In genomic region chr10:125538947-125539649, GRCh38 we compare ENCODE assay signal across 14 cellular contexts.
DNase-seq lines count a peak whose midpoint lies in the region; ATAC-seq and TF ChIP-seq lines count a peak whose summit lies in the region.
"Had no signal": no experiment of that assay in that cellular context is flagged by ENCODE, and none has a peak within 500 bp of the region (broad histone marks: within the 10 kb centered on the region; RNA-seq: fewer than 3 reads in every experiment).

No MANE protein-coding gene starts in this region.

- ATAC-seq in left colon (peak; percentile 98), GM18519 (IDR thresholded peaks at IDR 0.05; ENCODE audit: low FRiP score, unreplicated experiment) (no peak)
- ATAC-seq: activated CD8-positive, alpha-beta T cell treated with anti-CD3 and anti-CD28 coated beads, Interleukin-2, amount 10 ng/mL, durations not matched to agents 7 days and 5 days had no signal

- intact Hi-C loops in left colon (cut with DNase I, micrococcal nuclease): no loop called here

- TF ChIP-seq POLR2A in erythroblast (IDR thresholded peaks at IDR 0.05; ENCODE audit: low read length): no peak

- DNase-seq in Ammon's horn (ENCODE audit: low spot score): peak; percentile 39
- DNase-seq in NCI-H1105 (lab: John Stamatoyannopoulos, UW): peak; percentile 89
- DNase-seq in NCI-H748 treated with DMSO at 0.1 percent for 48 hours (lab: John Stamatoyannopoulos, UW): peak; percentile 87
- DNase-seq in left colon: peak; percentile 79 to 89
- no peak for DNase-seq in erythroblast (lab: John Stamatoyannopoulos, UW)
- DNase-seq in GM19238 (ENCODE audit: insufficient read length, low spot score): no peak
- no peak for DNase-seq in kidney tubule cell (ENCODE audit: low spot score)
- DNase-seq: activated CD8-positive, alpha-beta T cell treated with anti-CD3 and anti-CD28 coated beads, Interleukin-2, amount 10 ng/mL, durations not matched to agents 7 days and 5 days; activated naive CD8-positive, alpha-beta T cell treated with anti-CD3 and anti-CD28 coated beads, Interleukin-2, amount 10 ng/mL, durations not matched to agents 7 days and 5 days; effector CD4-positive, alpha-beta T cell; hippocampal formation; midbrain; NCI-H446 had no signal

Comparison
In these comparisons a context has a peak if more than half of its experiments do, and no peak if none do; other contexts are left out.
1. DNase-seq: peak in Ammon's horn (single experiment), NCI-H1105 (single experiment), NCI-H748 treated with DMSO at 0.1 percent for 48 hours (single experiment) and left colon (2 of 2); none in erythroblast (0 of 2), GM19238 (single experiment) and kidney tubule cell (single experiment).